In genomic region chr16:18522637-18523036, GRCh38 we compare ENCODE assay signal across 8 cellular contexts. TPM values are rescaled to one million over a fixed set of nuclear protein-coding genes. Genes with fewer than 3 reads are reported as not detected.
DNase-seq lines count a peak whose midpoint lies in the region; ATAC-seq, FAIRE-seq and TF ChIP-seq lines count a peak whose summit lies in the region.
"Not testable (repeated sequence)": the region's sequence is repeated elsewhere in the genome, so short reads cannot be mapped to it uniquely, and the experiment has no call there.

No MANE protein-coding gene starts in this region.

- not testable (repeated sequence) for H3K9ac ChIP-seq in HCT116 (ENCODE audit: low read length); GM12878 (ENCODE audit: control insufficient read depth, insufficient read depth, low read length); K562 (ENCODE audit: insufficient read depth in 1 of 2, low read depth in 2 of 2, low read length in 2 of 2); HepG2 (ENCODE audit: insufficient read depth, low read depth, low read length)

- CTCF ChIA-PET in HCT116 (lab: Charles Lee); WTC11 (lab: Charles Lee); GM12878 (lab: Yijun Ruan, JAX); K562 (lab: Yijun Ruan, JAX; ENCODE audit: low intra/inter-chr PET ratio); HepG2 (lab: Yijun Ruan, JAX; ENCODE audit: low intra/inter-chr PET ratio, low total read pairs): not testable (repeated sequence)

- POLR2A ChIA-PET in HCT116 (lab: Charles Lee); WTC11 (lab: Charles Lee); GM12878 (lab: Charles Lee); K562 (lab: Yijun Ruan, JAX); HepG2 (lab: Yijun Ruan, JAX): not testable (repeated sequence)

- not testable (repeated sequence) for H3F3A ChIP-seq in GM23338 (replicated peaks; ENCODE audit: low read depth)

- TF ChIP-seq POLR2A in HCT116 (IDR thresholded peaks at IDR 0.05; ENCODE audit: borderline replicate concordance, extremely low read depth, insufficient read depth, insufficient read length); GM12878 (IDR thresholded peaks at IDR 0.05; ENCODE audit: low read depth, low read length); K562 (conservative IDR thresholded peaks at IDR 0.05); HepG2 (IDR thresholded peaks at IDR 0.05; ENCODE audit: insufficient read depth in 1 of 2, low read depth in 2 of 2, low read length in 2 of 2): not testable (repeated sequence)

- not testable (repeated sequence) for DNase-seq in GM23338 (ENCODE audit: low spot score); HCT116 (ENCODE audit: low read depth, low spot score); WTC11 (ENCODE audit: low spot score); GM12878 (ENCODE audit: low read depth, low spot score); K562 (ENCODE audit: extremely low read depth in 1 of 4, low spot score in 3 of 4); foreskin keratinocyte; right cardiac atrium; HepG2 (ENCODE audit: low spot score)

- TF ChIP-seq EP300 in GM12878 (IDR thresholded peaks at IDR 0.05; ENCODE audit: borderline replicate concordance in 1 of 2, control insufficient read depth in 1 of 2, low read depth in 2 of 2, low read length in 2 of 2); K562 (IDR thresholded peaks at IDR 0.05; ENCODE audit: low read length); HepG2 (IDR thresholded peaks at IDR 0.05; ENCODE audit: low read depth in 2 of 2, low read length in 2 of 2); HepG2 (CRISPR knock-in tag; IDR thresholded peaks at IDR 0.05; ENCODE audit: borderline replicate concordance): not testable (repeated sequence)

- RAD21 ChIA-PET in HCT116 (lab: Charles Lee; ENCODE audit: low non-redundant PET in 1 of 2, low total read pairs in 2 of 2, uncharacterized antibody in 2 of 2, unreplicated experiment in 2 of 2); GM12878 (lab: Charles Lee; ENCODE audit: unreplicated experiment): not testable (repeated sequence)

- not testable (repeated sequence) for BruUV-seq in HCT116 (replicated peaks; lab: Mats Ljungman, UMichigan); GM12878 (replicated peaks; lab: Mats Ljungman, UMichigan); K562 (replicated peaks; lab: Mats Ljungman, UMichigan); HepG2 (replicated peaks; lab: Mats Ljungman, UMichigan)

- H3K36me3 ChIP-seq in GM23338 (ENCODE audit: insufficient read depth); HCT116 (ENCODE audit: control insufficient read depth in 1 of 2, insufficient read depth in 2 of 2, low read length in 2 of 2); GM12878 (ENCODE audit: control insufficient read depth in 2 of 2, insufficient read depth in 2 of 2, low read length in 1 of 2); K562 (ENCODE audit: control insufficient read depth, insufficient read depth, low read length); HepG2 (replicated peaks in 1 of 2; ENCODE audit: control insufficient read depth in 1 of 2, insufficient read depth in 2 of 2, low read length in 2 of 2): not testable (repeated sequence)

- H2AFZ ChIP-seq in GM23338; HCT116 (ENCODE audit: low read depth, low read length, poor library complexity, severe bottlenecking); GM12878 (ENCODE audit: control insufficient read depth, low read depth, low read length); K562 (ENCODE audit: low read depth, low read length); HepG2 (ENCODE audit: low read length): not testable (repeated sequence)

- not testable (repeated sequence) for FAIRE-seq in GM12878 (lab: Jason Lieb, UNC); K562 (lab: Jason Lieb, UNC); HepG2 (lab: Jason Lieb, UNC)

- H3K27ac ChIP-seq in GM23338 (ENCODE audit: low read depth); HCT116 (ENCODE audit: low read depth, low read length); GM12878 (ENCODE audit: control insufficient read depth, insufficient read depth); K562 (ENCODE audit: extremely low read depth, low read depth, low read length); foreskin keratinocyte; right cardiac atrium (ENCODE audit: low read length): not testable (repeated sequence)
- peak overlapping the region; percentile 61 for H3K27ac ChIP-seq in HepG2 (ENCODE audit: extremely low read length, insufficient read depth, low read length)

- not testable (repeated sequence) for TF ChIP-seq RAD21 in HCT116 (IDR thresholded peaks at IDR 0.05; ENCODE audit: low read depth); GM12878 (IDR thresholded peaks at IDR 0.05; ENCODE audit: insufficient read depth, low read depth, low read length); K562 (CRISPR knock-in tag; conservative IDR thresholded peaks at IDR 0.05 in 1 of 2, IDR thresholded peaks at IDR 0.05 in 1 of 2); HepG2 (CRISPR knock-in tag; IDR thresholded peaks at IDR 0.05)

- intact Hi-C loops in HCT116 (cut with micrococcal nuclease); GM12878 (cut with micrococcal nuclease; ENCODE audit: unreplicated experiment); K562 (cut with micrococcal nuclease); right cardiac atrium (cut with DNase I); HepG2 (cut with micrococcal nuclease; ENCODE audit: unreplicated experiment): not testable (repeated sequence)

- not testable (repeated sequence) for H3K27ac Mint-ChIP-seq in GM23338, WTC11

- not testable (repeated sequence) for H3K4me3 ChIP-seq in GM23338; HCT116 (replicated peaks in 1 of 2; ENCODE audit: low read depth in 1 of 2, low read length in 2 of 2); GM12878; K562; right cardiac atrium (ENCODE audit: low read length); HepG2 (replicated peaks in 1 of 3; ENCODE audit: insufficient read depth in 1 of 3, low read depth in 2 of 3, low read length in 3 of 3)

- H3K9me1 ChIP-seq in K562 (ENCODE audit: control insufficient read depth, insufficient read depth, low read length) = not testable (repeated sequence)

- in situ Hi-C loops in GM12878 (cut with MboI); K562 (cut with MboI); HepG2 (cut with HindIII; ENCODE audit: extremely low pct_ligation_motif_present, low pct_unique_long_range_greater_than_20kb): not testable (repeated sequence)

- not testable (repeated sequence) for H3K79me2 ChIP-seq in GM23338 (replicated peaks; ENCODE audit: insufficient read depth); HCT116 (ENCODE audit: insufficient read depth, low read length); GM12878 (ENCODE audit: control insufficient read depth, insufficient read depth, low read length); K562 (ENCODE audit: control insufficient read depth, insufficient read depth, low read length); HepG2 (ENCODE audit: insufficient read depth, low read length)

- not testable (repeated sequence) for H3K27me3 Mint-ChIP-seq in GM23338 (ENCODE audit: insufficient read depth, low read depth, poor library complexity); WTC11 (ENCODE audit: low read depth)

- not testable (repeated sequence) for H3K36me3 Mint-ChIP-seq in GM23338 (ENCODE audit: low read depth); WTC11

- not testable (repeated sequence) for TF ChIP-seq CTCF in GM23338 (conservative IDR thresholded peaks at IDR 0.05; ENCODE audit: low read depth in 2 of 2); HCT116 (IDR thresholded peaks at IDR 0.05 in 2 of 3, conservative IDR thresholded peaks at IDR 0.05 in 1 of 3; ENCODE audit: borderline replicate concordance in 1 of 3, insufficient read depth in 1 of 3, low read depth in 2 of 3, low read length in 2 of 3); WTC11 (IDR thresholded peaks at IDR 0.05); GM12878 (IDR thresholded peaks at IDR 0.05 in 2 of 3, conservative IDR thresholded peaks at IDR 0.05 in 1 of 3; ENCODE audit: control insufficient read depth in 2 of 3, extremely low read depth in 1 of 3, insufficient read depth in 1 of 3, low read depth in 3 of 3, low read length in 3 of 3); K562 (IDR thresholded peaks at IDR 0.05 in 2 of 3, conservative IDR thresholded peaks at IDR 0.05 in 1 of 3; ENCODE audit: insufficient read depth in 2 of 3, low read depth in 1 of 3, low read length in 3 of 3); foreskin keratinocyte (conservative IDR thresholded peaks at IDR 0.05); HepG2 (CRISPR knock-in tag; IDR thresholded peaks at IDR 0.05)

- WGBS in GM12878 (ENCODE audit: insufficient coverage, insufficient replicate concordance, low lambda C conversion rate, missing lambda C conversion rate) = no CpG with 5 or more reads among the region's 9 CpGs
- no CpG with 5 or more reads among the region's 9 CpGs for WGBS in K562 (ENCODE audit: insufficient coverage, low coverage, missing lambda C conversion rate)
- WGBS in right cardiac atrium = no CpG with 5 or more reads among the region's 9 CpGs
- WGBS in HepG2 (ENCODE audit: low lambda C conversion rate) = no CpG with 5 or more reads among the region's 9 CpGs

- not testable (repeated sequence) for H3K4me3 Mint-ChIP-seq in GM23338, WTC11

- H3K4me1 Mint-ChIP-seq in GM23338, WTC11: not testable (repeated sequence)

- H3K9me2 ChIP-seq in GM23338 (ENCODE audit: insufficient read depth); HCT116 (ENCODE audit: insufficient read depth): not testable (repeated sequence)

- not testable (repeated sequence) for H3K9me3 Mint-ChIP-seq in GM23338, WTC11

- H3K4me1 ChIP-seq in GM23338 (ENCODE audit: insufficient read depth); HCT116 (ENCODE audit: control insufficient read depth in 1 of 2, insufficient read depth in 2 of 2, low read length in 2 of 2); GM12878 (ENCODE audit: control insufficient read depth, insufficient read depth, low read length); K562 (replicated peaks in 1 of 2; ENCODE audit: control insufficient read depth in 2 of 2, insufficient read depth in 2 of 2, low read length in 2 of 2); foreskin keratinocyte; right cardiac atrium (ENCODE audit: control insufficient read depth, insufficient read depth, low read length); HepG2 (ENCODE audit: insufficient read depth, low read length): not testable (repeated sequence)

- not testable (repeated sequence) for H3K9me3 ChIP-seq in HCT116 (ENCODE audit: control insufficient read depth in 1 of 2, insufficient read depth in 1 of 2, low read depth in 1 of 2, low read length in 2 of 2); GM12878 (replicated peaks; ENCODE audit: control insufficient read depth, insufficient read depth, low read length); K562 (replicated peaks; ENCODE audit: control insufficient read depth, insufficient read depth, low read depth, low read length); right cardiac atrium (ENCODE audit: control insufficient read depth, low read length); HepG2 (ENCODE audit: low read length)

- not testable (repeated sequence) for H3K4me2 ChIP-seq in GM23338; HCT116 (ENCODE audit: low read length); GM12878 (ENCODE audit: control insufficient read depth, insufficient read depth); K562 (ENCODE audit: insufficient read depth, low read length); HepG2 (ENCODE audit: low read depth, low read length)

- ATAC-seq in GM23338 (peak; percentile 72), HCT116 (peak; percentile 67), WTC11 (peak; percentile 51), GM12878 (peak; percentile 36; the same call in 2 of the 3 replicates), K562 (peak; percentile 87), foreskin keratinocyte (peak; percentile 12), right cardiac atrium (peak; percentile 10 to 23), HepG2 (peak; percentile 38)

- SMC1A ChIA-PET in GM12878 (lab: Charles Lee; ENCODE audit: uncharacterized antibody, unreplicated experiment) = not testable (repeated sequence)

- not testable (repeated sequence) for H3K27me3 ChIP-seq in GM23338 (ENCODE audit: insufficient read depth); HCT116 (ENCODE audit: insufficient read depth, low read length); GM12878 (replicated peaks in 1 of 2; ENCODE audit: control insufficient read depth in 2 of 2, insufficient read depth in 2 of 2, low read length in 1 of 2); K562 (ENCODE audit: control insufficient read depth in 2 of 2, insufficient read depth in 2 of 2, low read length in 2 of 2); foreskin keratinocyte; right cardiac atrium (ENCODE audit: control insufficient read depth, insufficient read depth); HepG2 (ENCODE audit: control insufficient read depth in 1 of 2, insufficient read depth in 2 of 2, low read length in 2 of 2)

- not testable (repeated sequence) for H4K20me1 ChIP-seq in GM23338 (replicated peaks; ENCODE audit: insufficient read depth); HCT116 (ENCODE audit: insufficient read depth); GM12878 (ENCODE audit: control insufficient read depth, insufficient read depth); K562 (replicated peaks; ENCODE audit: control insufficient read depth, insufficient read depth, low read length); HepG2 (ENCODE audit: insufficient read depth, low read length)

RNA-seq across cellular contexts. Expression of gene NOMO2, which starts 39.3 kb away (rescaled TPM):
- 77.9 and 95.6 TPM in 2 replicates for total RNA-seq in GM23338 (2014; rRNA removed; shearing (Covaris generic))
- polyA plus RNA-seq in GM23338 (2016; fragmentation: Nextera tagmentation; extraction: Ambion mirVana) (58.7 and 59.2 TPM in 2 replicates), GM12878 (2011; rRNA removed) (29.3 and 71.4 TPM in 2 replicates), GM12878 (2014; fragmentation: Illumina TruSeq; extraction: Trizol) (70.0 and 83.8 TPM in 2 replicates), GM12878 (2014; fragmentation: Nextera tagmentation; extraction: Ambion mirVana) (10 to 100 TPM; 30.2 to 42.7 TPM), GM12878 (2014; rRNA removed) (47.8 and 64.1 TPM in 2 replicates), GM12878 (2016; fragmentation: Nextera tagmentation; extraction: Ambion mirVana) (100 to 1,000 TPM; 105 to 110 TPM), K562 (2011; rRNA removed) (38.5 and 49.9 TPM in 2 replicates), K562 (2014; fragmentation: Illumina TruSeq; extraction: Trizol) (74.2 and 82.2 TPM in 2 replicates), K562 (2014; fragmentation: Nextera tagmentation; extraction: Ambion mirVana) (10 to 100 TPM; 25.2 to 35.9 TPM), K562 (2014; rRNA removed) (44.0 and 45.8 TPM in 2 replicates), foreskin keratinocyte (133 and 134 TPM in 2 replicates), right cardiac atrium (295 TPM), HepG2 (2011; rRNA removed) (372 and 518 TPM in 2 replicates)
- total RNA-seq in HCT116 (2021; ENCODE audit: unreplicated experiment) (110 TPM), WTC11 (2021) (96.0 to 103 TPM (median 96.9 TPM) in 3 replicates), GM12878 (2014; rRNA removed) (74.9 and 75.9 TPM in 2 replicates), GM12878 (2014; rRNA removed; fragmentation: Illumina TruSeq; extraction: Trizol) (53.6 and 59.3 TPM in 2 replicates), GM12878 (2021) (97.6 and 101 TPM in 2 replicates), K562 (2014; rRNA removed) (55.8 and 62.2 TPM in 2 replicates), K562 (2014; rRNA removed; fragmentation: Illumina TruSeq; extraction: Trizol) (35.3 and 37.5 TPM in 2 replicates), K562 (2015; rRNA removed; fragmentation: Illumina TruSeq; extraction: Trizol) (54.3 and 56.6 TPM in 2 replicates), K562 (2021) (77.2 and 79.2 TPM in 2 replicates), foreskin keratinocyte (152 and 155 TPM in 2 replicates), right cardiac atrium (100 to 1,000 TPM; 127 to 292 (median 249) TPM), HepG2 (2016; rRNA removed; fragmentation: Illumina TruSeq; extraction: Trizol) (122 and 217 TPM in 2 replicates)
- polyA plus RNA-seq in HCT116 (2012) = 167 and 170 TPM in 2 replicates
- 68.9 and 72.2 TPM in 2 replicates for total RNA-seq in GM12878 (2013; cell fraction: nucleolus; rRNA removed)
- 59.0 TPM for polyA plus RNA-seq in GM12878 (2011; ENCODE audit: low read depth)
- 61.5 and 61.9 TPM in 2 replicates for polyA plus RNA-seq in GM12878 (2011; cell fraction: cytosol; rRNA removed)
- polyA plus RNA-seq in GM12878 (2011; cell fraction: nucleus; rRNA removed) = 78.2 and 89.6 TPM in 2 replicates
- polyA plus RNA-seq in GM12878 (2012) = 63.0 and 74.3 TPM in 2 replicates
- 71.4 and 110 TPM in 2 replicates for polyA minus RNA-seq in GM12878 (2011; rRNA and poly(A)+ RNA removed)
- polyA minus RNA-seq in GM12878 (2011; cell fraction: cytosol; rRNA and poly(A)+ RNA removed) = 42.8 and 55.1 TPM in 2 replicates
- polyA minus RNA-seq in GM12878 (2011; cell fraction: nucleus; rRNA and poly(A)+ RNA removed) = 19.6 and 26.1 TPM in 2 replicates
- total RNA-seq in K562 (2011; cell fraction: chromatin; rRNA removed; ENCODE audit: low replicate concordance) = 87.3 and 127 TPM in 2 replicates
- total RNA-seq in K562 (2011; cell fraction: nucleolus; rRNA removed) = 162 and 194 TPM in 2 replicates
- 106 and 133 TPM in 2 replicates for total RNA-seq in K562 (2011; cell fraction: nucleoplasm; rRNA removed)
- polyA plus RNA-seq in K562 (2011; cell fraction: cytosol; rRNA removed) = 47.1 and 47.5 TPM in 2 replicates
- 65.3 and 68.6 TPM in 2 replicates for polyA plus RNA-seq in K562 (2011; cell fraction: nucleus; rRNA removed)
- polyA plus RNA-seq in K562 (2012) = 68.4 and 93.5 TPM in 2 replicates
- polyA minus RNA-seq in K562 (2011; rRNA and poly(A)+ RNA removed) = 46.5 and 61.9 TPM in 2 replicates
- 68.9 and 69.2 TPM in 2 replicates for polyA minus RNA-seq in K562 (2011; cell fraction: cytosol; rRNA and poly(A)+ RNA removed)
- polyA minus RNA-seq in K562 (2011; cell fraction: nucleus; rRNA and poly(A)+ RNA removed) = 14.0 and 26.8 TPM in 2 replicates
- 46.7 and 50.8 TPM in 2 replicates for total RNA-seq in HepG2 (2016; cell fraction: cytosol; rRNA removed; fragmentation: Illumina TruSeq; extraction: Trizol; ENCODE audit: low read depth)
- total RNA-seq in HepG2 (2016; cell fraction: insoluble cytoplasmic fraction; rRNA removed; fragmentation: Illumina TruSeq; extraction: Trizol) = 111 and 216 TPM in 2 replicates
- total RNA-seq in HepG2 (2016; cell fraction: membrane; rRNA removed; fragmentation: Illumina TruSeq; extraction: Trizol) = 81.2 and 84.7 TPM in 2 replicates
- total RNA-seq in HepG2 (2016; cell fraction: nucleus; rRNA removed; fragmentation: Illumina TruSeq; extraction: Trizol) = 242 and 298 TPM in 2 replicates
- 323 and 357 TPM in 2 replicates for polyA plus RNA-seq in HepG2 (2011; cell fraction: cytosol; rRNA removed)
- 366 and 382 TPM in 2 replicates for polyA plus RNA-seq in HepG2 (2011; cell fraction: nucleus; rRNA removed)
- 316 and 486 TPM in 2 replicates for polyA plus RNA-seq in HepG2 (2012)
- 28.4 and 28.9 TPM in 2 replicates for polyA plus RNA-seq in HepG2 (2016; cell fraction: cytosol; fragmentation: Illumina TruSeq; extraction: Trizol; ENCODE audit: low read depth)
- polyA plus RNA-seq in HepG2 (2016; cell fraction: insoluble cytoplasmic fraction; fragmentation: Illumina TruSeq; extraction: Trizol; ENCODE audit: low read depth) = 110 and 140 TPM in 2 replicates
- 63.9 and 69.0 TPM in 2 replicates for polyA plus RNA-seq in HepG2 (2016; cell fraction: membrane; fragmentation: Illumina TruSeq; extraction: Trizol; ENCODE audit: low read depth)
- polyA plus RNA-seq in HepG2 (2016; cell fraction: nucleus; fragmentation: Illumina TruSeq; extraction: Trizol; ENCODE audit: insufficient read depth, low read depth) = 396 and 413 TPM in 2 replicates
- polyA minus RNA-seq in HepG2 (2011; rRNA and poly(A)+ RNA removed; ENCODE audit: low replicate concordance) = 130 and 401 TPM in 2 replicates
- 255 and 305 TPM in 2 replicates for polyA minus RNA-seq in HepG2 (2011; cell fraction: cytosol; rRNA and poly(A)+ RNA removed)
- polyA minus RNA-seq in HepG2 (2011; cell fraction: nucleus; rRNA and poly(A)+ RNA removed) = 114 and 160 TPM in 2 replicates

Comparison
In these comparisons a context has a peak if more than half of its experiments do, and no peak if none do; other contexts are left out.
1. ATAC-seq: peak in every context shown above with its lines; median percentile 87 in K562; 72 in GM23338; 67 in HCT116; 51 in WTC11; 38 in HepG2; 36 in GM12878; 16 in right cardiac atrium; 12 in foreskin keratinocyte.